In genomic region chr2:229910832-229911412, GRCh38 we compare ENCODE assay signal across 9 cellular contexts. TPM values are rescaled to one million over a fixed set of nuclear protein-coding genes. Genes with fewer than 3 reads are reported as not detected.
DNase-seq lines count a peak whose midpoint lies in the region; ATAC-seq and TF ChIP-seq lines count a peak whose summit lies in the region.
"Had no signal": no experiment of that assay in that cellular context is flagged by ENCODE, and none has a peak within 500 bp of the region (broad histone marks: within the 10 kb centered on the region; RNA-seq: fewer than 3 reads in every experiment).

No MANE protein-coding gene starts in this region.

- H3K4me3 ChIP-seq in KMS-11 (IDR thresholded peaks at IDR 0.05; ENCODE audit: insufficient read depth, low read depth, low read length), result no peak overlapping the region
- H3K4me3 ChIP-seq in mesendoderm (ENCODE audit: low read length), result no peak overlapping the region

- H2AFZ ChIP-seq in KMS-11 (ENCODE audit: low read depth), result no peak overlapping the region

- H2BK15ac ChIP-seq in mesendoderm (replicated peaks; ENCODE audit: low read depth), result no peak overlapping the region

- H3K79me2 ChIP-seq in KMS-11 (ENCODE audit: insufficient read depth, low read depth) (peaks cover 47% of the 10 kb centered on the region), mesendoderm (ENCODE audit: control insufficient read depth, insufficient read depth, low read length) (peaks cover 54% of the 10 kb centered on the region)

- H3K36me3 ChIP-seq in KMS-11 (ENCODE audit: insufficient read depth), result no peaks in the 10 kb centered on the region
- no peaks in the 10 kb centered on the region for H3K36me3 ChIP-seq in mesendoderm (ENCODE audit: control insufficient read depth, insufficient read depth, low read length)

- H3K4me1 ChIP-seq in KMS-11 (ENCODE audit: low read depth, poor library complexity, severe bottlenecking) (peaks cover 30% of the 10 kb centered on the region), mesendoderm (ENCODE audit: control insufficient read depth, low read depth, low read length) (no peaks in the 10 kb centered on the region)

- H3K79me1 ChIP-seq in mesendoderm (ENCODE audit: low read length), result peaks cover 2% of the 10 kb centered on the region

- H3K27me3 Mint-ChIP-seq in activated naive CD8-positive, alpha-beta T cell treated with anti-CD3 and anti-CD28 coated beads for 36 hours, result no peaks in the 10 kb centered on the region

- no peak overlapping the region for H3K9ac ChIP-seq in KMS-11
- H3K9ac ChIP-seq in mesendoderm (ENCODE audit: low read length), result no peak overlapping the region

- DNase-seq in DMS 273 (lab: John Stamatoyannopoulos, UW; ENCODE audit: unreplicated experiment) (peak; percentile 40), DMS 273 treated with DMSO at 0.1 percent for 48 hours (lab: John Stamatoyannopoulos, UW) (no peak), GM20000 (ENCODE audit: low spot score) (peak; percentile 32), mesendoderm (peak; percentile 80), AG08396 (ENCODE audit: low spot score) (no peak)
- DNase-seq in activated naive CD8-positive, alpha-beta T cell treated with anti-CD3 and anti-CD28 coated beads for 36 hours, result no peak

- no peaks in the 10 kb centered on the region for H3K9me3 Mint-ChIP-seq in activated naive CD8-positive, alpha-beta T cell treated with anti-CD3 and anti-CD28 coated beads for 36 hours
- H3K9me3 Mint-ChIP-seq: activated naive CD4-positive, alpha-beta T cell treated with anti-CD3 and anti-CD28 coated beads, Interleukin-2, amount 50 U/mL, for 72 hours had no signal

- WGBS in mesendoderm (ENCODE audit: extremely low coverage, insufficient coverage, low lambda C conversion rate), result no CpG with 5 or more reads among the region's 1 CpG

- H4K20me1 ChIP-seq in KMS-11 (ENCODE audit: insufficient read depth), result peaks cover 4% of the 10 kb centered on the region; the same call in 1 of the 2 replicates

- peaks cover 17% of the 10 kb centered on the region for H3K36me3 Mint-ChIP-seq in activated naive CD8-positive, alpha-beta T cell treated with anti-CD3 and anti-CD28 coated beads for 36 hours

- no peak for ATAC-seq in HG03045 (IDR thresholded peaks at IDR 0.05; ENCODE audit: unreplicated experiment)

- no peak overlapping the region for H2BK5ac ChIP-seq in mesendoderm (ENCODE audit: low read length)

- no peak overlapping the region for H3K23ac ChIP-seq in mesendoderm (ENCODE audit: low read length)

- H3K18ac ChIP-seq in mesendoderm (ENCODE audit: low read length), result no peak overlapping the region

- H2AK5ac ChIP-seq in mesendoderm (ENCODE audit: low read length), result no peak overlapping the region

- TF ChIP-seq CTCF in GM20000 (IDR thresholded peaks at IDR 0.05; ENCODE audit: extremely low read depth, missing control alignments), result peak; percentile 35
- TF ChIP-seq CTCF in KMS-11 (conservative IDR thresholded peaks at IDR 0.05; ENCODE audit: low read depth, low read length), result peak; percentile 49

- H3K56ac ChIP-seq in mesendoderm (ENCODE audit: low read length), result no peak overlapping the region

- H3K27me3 ChIP-seq in KMS-11 (ENCODE audit: insufficient read depth, low read depth) (no peaks in the 10 kb centered on the region), mesendoderm (ENCODE audit: insufficient read depth, low read length, poor library complexity) (no peaks in the 10 kb centered on the region)

- no peak overlapping the region for H4K5ac ChIP-seq in mesendoderm (ENCODE audit: low read length)

- H3K4ac ChIP-seq in mesendoderm (ENCODE audit: low read depth, low read length), result no peak overlapping the region

- peak overlapping the region; percentile 38 for H3K27ac Mint-ChIP-seq in activated naive CD8-positive, alpha-beta T cell treated with anti-CD3 and anti-CD28 coated beads for 36 hours

- H3K4me3 Mint-ChIP-seq in activated naive CD8-positive, alpha-beta T cell treated with anti-CD3 and anti-CD28 coated beads for 36 hours, result no peak overlapping the region

- H2BK120ac ChIP-seq in mesendoderm (ENCODE audit: low read depth, low read length), result no peak overlapping the region

- peaks cover 46% of the 10 kb centered on the region for H3K4me1 Mint-ChIP-seq in activated naive CD8-positive, alpha-beta T cell treated with anti-CD3 and anti-CD28 coated beads for 36 hours

- no peak overlapping the region; the same call in 1 of the 2 replicates for H3K27ac ChIP-seq in KMS-11
- no peak overlapping the region for H3K27ac ChIP-seq in mesendoderm (ENCODE audit: low read depth, low read length)

- H4K8ac ChIP-seq in mesendoderm (ENCODE audit: low read depth, low read length), result no peak overlapping the region

- H3K4me2 ChIP-seq in KMS-11 (no peak overlapping the region), mesendoderm (ENCODE audit: low read length) (no peak overlapping the region)

RNA-seq across cellular contexts. Expression of gene TRIP12, which starts 10.9 kb away (rescaled TPM):
- total RNA-seq in activated naive CD8-positive, alpha-beta T cell treated with anti-CD3 and anti-CD28 coated beads for 36 hours, result 100 to 1,000 TPM; 227 to 262 TPM
- 91.1 TPM for polyA plus RNA-seq in mesendoderm (2013, experiment 1 of 2)
- polyA plus RNA-seq in mesendoderm (2013, experiment 2 of 2), result 90.0 TPM

RNA-seq across cellular contexts. Expression of gene FBXO36, which starts 11.4 kb away (rescaled TPM):
- 1 to 10 TPM; 1.1 to 1.3 TPM for total RNA-seq in activated naive CD8-positive, alpha-beta T cell treated with anti-CD3 and anti-CD28 coated beads for 36 hours
- 1.7 TPM for polyA plus RNA-seq in mesendoderm (2013, experiment 1 of 2)
- polyA plus RNA-seq in mesendoderm (2013, experiment 2 of 2), result 1.5 TPM

Comparison
In these comparisons a context has a peak if more than half of its experiments do, and no peak if none do; other contexts are left out.
1. DNase-seq: peak in DMS 273 (single experiment), GM20000 (single experiment) and mesendoderm (single experiment); none in DMS 273 treated with DMSO at 0.1 percent for 48 hours (single experiment), activated naive CD8-positive, alpha-beta T cell treated with anti-CD3 and anti-CD28 coated beads for 36 hours (single experiment) and AG08396 (single experiment).